In genomic region chr12:117837737-117838050, GRCh38 we compare ENCODE assay signal across 1 cellular context.
TF ChIP-seq lines count a peak whose summit lies in the region.

No MANE protein-coding gene starts in this region.

TF ChIP-seq in A549, 52 proteins besides CTCF, POLR2A, EP300 and RAD21 (continued from another document):
- TF ChIP-seq, protein P1, sequence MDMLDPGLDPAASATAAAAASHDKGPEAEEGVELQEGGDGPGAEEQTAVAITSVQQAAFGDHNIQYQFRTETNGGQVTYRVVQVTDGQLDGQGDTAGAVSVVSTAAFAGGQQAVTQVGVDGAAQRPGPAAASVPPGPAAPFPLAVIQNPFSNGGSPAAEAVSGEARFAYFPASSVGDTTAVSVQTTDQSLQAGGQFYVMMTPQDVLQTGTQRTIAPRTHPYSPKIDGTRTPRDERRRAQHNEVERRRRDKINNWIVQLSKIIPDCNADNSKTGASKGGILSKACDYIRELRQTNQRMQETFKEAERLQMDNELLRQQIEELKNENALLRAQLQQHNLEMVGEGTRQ (IDR thresholded peaks at IDR 0.05): no peak
- TF ChIP-seq JUNB (IDR thresholded peaks at IDR 0.05) (no peak), PBX3 (IDR thresholded peaks at IDR 0.05) (no peak), RNF2 (IDR thresholded peaks at IDR 0.05; ENCODE audit: borderline replicate concordance, low read depth) (no peak), KDM5A (IDR thresholded peaks at IDR 0.05) (no peak)
